17 cellular contexts compared by ENCODE assay signal in the genomic region with DNA sequence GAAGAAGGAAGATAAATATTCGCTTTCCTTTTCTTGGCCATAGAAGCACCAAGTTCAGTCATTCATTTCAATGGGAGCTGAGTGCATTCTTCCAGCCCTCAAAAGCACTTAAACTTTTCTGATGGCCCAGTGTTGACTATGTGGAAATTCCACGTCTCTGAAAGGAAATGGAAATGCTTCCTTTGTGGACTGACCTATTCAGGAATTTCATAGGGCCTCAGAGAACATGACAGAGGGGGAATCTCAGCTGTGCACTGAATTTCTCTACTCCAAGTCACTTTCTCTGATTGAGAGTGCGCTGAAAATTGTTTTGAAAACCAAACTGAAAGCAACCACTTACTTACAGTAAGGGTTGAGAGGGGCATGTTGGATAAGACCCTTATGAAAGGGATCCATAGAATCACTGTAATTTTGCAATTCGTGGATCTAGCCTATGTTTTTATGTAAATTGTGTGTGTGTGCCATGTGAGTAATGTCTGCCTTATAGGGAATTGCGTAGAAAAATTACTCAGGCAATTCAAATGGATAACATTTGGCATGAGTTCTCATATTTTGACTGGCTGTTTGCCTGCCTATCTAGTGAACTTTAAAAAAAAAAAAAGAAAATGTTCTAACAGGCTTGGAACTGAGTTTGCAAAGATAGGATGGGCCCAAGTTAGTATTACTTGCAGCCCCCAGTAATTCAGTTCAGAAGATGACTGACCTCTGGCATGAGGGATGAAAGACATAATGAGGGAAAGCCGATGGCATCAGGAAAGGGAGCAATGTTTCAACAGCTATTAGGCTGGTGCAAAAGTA.
DNase-seq lines count a peak whose midpoint lies in the region; ATAC-seq, FAIRE-seq and TF ChIP-seq lines count a peak whose summit lies in the region.
"Had no signal": no experiment of that assay in that cellular context is flagged by ENCODE, and none has a peak within 500 bp of the region (broad histone marks: within the 10 kb centered on the region; RNA-seq: fewer than 3 reads in every experiment).

No MANE protein-coding gene starts in this region.

- H3K27ac Mint-ChIP-seq in astrocyte (ENCODE audit: unreplicated experiment), result no peak overlapping the region
- no peak overlapping the region for H3K27ac Mint-ChIP-seq in endodermal cell
- H3K27ac Mint-ChIP-seq: CD14-positive monocyte; T-helper 1 cell treated with Interleukin-12 subunit alpha and Interleukin-12 subunit beta and Interleukin-4 antibody, amounts not matched to agents 30 μg/mL and 1 μg/mL, for 36 hours had no signal

- no peaks in the 10 kb centered on the region for H3K27me3 Mint-ChIP-seq in astrocyte (ENCODE audit: low read depth, unreplicated experiment)
- H3K27me3 Mint-ChIP-seq in endodermal cell (ENCODE audit: insufficient read depth), result no peaks in the 10 kb centered on the region

- dilution Hi-C loops in keratinocyte (cut with MboI; ENCODE audit: extremely low pct_ligation_motif_present, low sequenced_read_pairs), result no loop called here

- no peak for FAIRE-seq in astrocyte (lab: Jason Lieb, UNC)
- FAIRE-seq in keratinocyte (lab: Jason Lieb, UNC), result peak; percentile 56

- peak; percentile 67 for DNase-seq in astrocyte (ENCODE audit: low read depth)
- no peak for DNase-seq in endodermal cell
- DNase-seq in keratinocyte (ENCODE audit: low read depth, low spot score), result no peak
- no peak for DNase-seq in tibial artery
- no peak for DNase-seq in effector CD4-positive, alpha-beta T cell
- DNase-seq: activated CD4-positive, CD25-positive, alpha-beta regulatory T cell; activated CD8-positive, alpha-beta memory T cell treated with anti-CD3 and anti-CD28 coated beads, Interleukin-2, amount 50 U/mL, for 4 hours; DMS79 treated with DMSO at 0.1 percent for 48 hours; head of caudate nucleus; Kasumi-1; NCI-H146; NCI-H345 had no signal

- H4K20me1 ChIP-seq in astrocyte (ENCODE audit: insufficient read depth, low read length) (peaks cover 3% of the 10 kb centered on the region), keratinocyte (ENCODE audit: control insufficient read depth, extremely low read depth, insufficient read depth, low read length) (no peaks in the 10 kb centered on the region)

- no peak overlapping the region for H3K9ac ChIP-seq in astrocyte (ENCODE audit: low read length)
- H3K9ac ChIP-seq in endodermal cell (ENCODE audit: extremely low read depth, low read length, poor library complexity, severe bottlenecking), result no peak overlapping the region
- H3K9ac ChIP-seq in keratinocyte (ENCODE audit: control insufficient read depth, extremely low read depth, insufficient read depth, low read length), result no peak overlapping the region

- H3K36me3 Mint-ChIP-seq in astrocyte (ENCODE audit: low read depth, unreplicated experiment), result peaks cover 2% of the 10 kb centered on the region
- no peaks in the 10 kb centered on the region for H3K36me3 Mint-ChIP-seq in endodermal cell (ENCODE audit: low read depth)
- H3K36me3 Mint-ChIP-seq: CD14-positive monocyte had no signal

- H3K4me1 Mint-ChIP-seq in astrocyte (ENCODE audit: low read depth, unreplicated experiment) (peaks cover 10% of the 10 kb centered on the region), endodermal cell (peaks cover 11% of the 10 kb centered on the region)
- H3K4me1 Mint-ChIP-seq: CD14-positive monocyte had no signal

- no peak overlapping the region for H3K4me3 ChIP-seq in astrocyte (ENCODE audit: insufficient read depth, low read depth, low read length)
- no peak overlapping the region for H3K4me3 ChIP-seq in endodermal cell (ENCODE audit: low read length)
- H3K4me3 ChIP-seq in keratinocyte (ENCODE audit: control insufficient read depth in 2 of 3, extremely low read depth in 1 of 3, insufficient read depth in 2 of 3, low read depth in 1 of 3, low read length in 3 of 3), result no peak overlapping the region
- no peak overlapping the region for H3K4me3 ChIP-seq in tibial artery
- H3K4me3 ChIP-seq: breast epithelium had no signal

- no peak for ATAC-seq in GM18502 (IDR thresholded peaks at IDR 0.05; ENCODE audit: poor library complexity, unreplicated experiment)
- no peak for ATAC-seq in GM19467 (IDR thresholded peaks at IDR 0.05; ENCODE audit: unreplicated experiment)

- H3K79me2 ChIP-seq in astrocyte (ENCODE audit: insufficient read depth, low read length) (no peaks in the 10 kb centered on the region), keratinocyte (ENCODE audit: control insufficient read depth, insufficient read depth, low read length) (no peaks in the 10 kb centered on the region)

- H3K9me3 ChIP-seq in astrocyte (ENCODE audit: insufficient read depth, low read depth, low read length) (no peaks in the 10 kb centered on the region), endodermal cell (ENCODE audit: control insufficient read depth, low read length) (no peaks in the 10 kb centered on the region), keratinocyte (ENCODE audit: control insufficient read depth, low read depth, low read length) (no peaks in the 10 kb centered on the region), tibial artery (no peaks in the 10 kb centered on the region)
- H3K9me3 ChIP-seq: breast epithelium had no signal

- intact Hi-C loops in tibial artery (cut with DNase I; ENCODE audit: low total_unique reads), result no loop called here

- H3K9me3 Mint-ChIP-seq in astrocyte (ENCODE audit: unreplicated experiment) (no peaks in the 10 kb centered on the region), endodermal cell (no peaks in the 10 kb centered on the region)
- H3K9me3 Mint-ChIP-seq: T-helper 1 cell treated with Interleukin-12 subunit alpha and Interleukin-12 subunit beta and Interleukin-4 antibody, amounts not matched to agents 30 μg/mL and 1 μg/mL, for 36 hours had no signal

- 92 to 93% methylated on average over 4 to 6 of the region's 6 CpGs for WGBS in endodermal cell (ENCODE audit: insufficient coverage in 1 of 2, insufficient read length in 1 of 2), 2 experiments

- H3K4me3 Mint-ChIP-seq in astrocyte (ENCODE audit: unreplicated experiment), result no peak overlapping the region
- H3K4me3 Mint-ChIP-seq in endodermal cell, result no peak overlapping the region
- H3K4me3 Mint-ChIP-seq: CD14-positive monocyte; T-helper 1 cell treated with Interleukin-12 subunit alpha and Interleukin-12 subunit beta and Interleukin-4 antibody, amounts not matched to agents 30 μg/mL and 1 μg/mL, for 36 hours had no signal

- H2AFZ ChIP-seq in astrocyte (ENCODE audit: low read depth, low read length) (no peak overlapping the region), keratinocyte (ENCODE audit: control insufficient read depth, low read length) (no peak overlapping the region)

- H3K4me2 ChIP-seq in astrocyte (ENCODE audit: low read length) (peak overlapping the region; percentile 29), keratinocyte (ENCODE audit: control insufficient read depth, extremely low read depth, insufficient read depth, low read depth, low read length) (no peak overlapping the region)

- no peaks in the 10 kb centered on the region for H3K9me1 ChIP-seq in keratinocyte (ENCODE audit: control insufficient read depth, extremely low read depth, insufficient read depth, low read length)

- H3K27me3 ChIP-seq in astrocyte (ENCODE audit: insufficient read depth, low read length), result no peaks in the 10 kb centered on the region
- H3K27me3 ChIP-seq in endodermal cell (ENCODE audit: control insufficient read depth, insufficient read depth, low read length, poor library complexity, severe bottlenecking), result no peaks in the 10 kb centered on the region
- no peaks in the 10 kb centered on the region for H3K27me3 ChIP-seq in keratinocyte (ENCODE audit: control insufficient read depth, extremely low read depth, insufficient read depth, low read length)
- no peaks in the 10 kb centered on the region for H3K27me3 ChIP-seq in tibial artery
- H3K27me3 ChIP-seq: breast epithelium had no signal

- TF ChIP-seq CTCF in astrocyte (IDR thresholded peaks at IDR 0.05; ENCODE audit: insufficient read depth, low read depth, low read length) (no peak), endodermal cell (conservative IDR thresholded peaks at IDR 0.05) (no peak), keratinocyte (optimal IDR thresholded peaks at IDR 0.05 in 1 of 3, IDR thresholded peaks at IDR 0.05 in 1 of 3, conservative IDR thresholded peaks at IDR 0.05 in 1 of 3; ENCODE audit: extremely low read depth in 1 of 3, insufficient read depth in 2 of 3, low read length in 3 of 3) (no peak), tibial artery (IDR thresholded peaks at IDR 0.05) (no peak)

- no peaks in the 10 kb centered on the region for H3K36me3 ChIP-seq in astrocyte (ENCODE audit: insufficient read depth, low read length)
- H3K36me3 ChIP-seq in endodermal cell (ENCODE audit: control insufficient read depth, insufficient read depth, low read length), result no peaks in the 10 kb centered on the region
- peaks cover 0 to 1% of the 10 kb centered on the region in 2 experiments for H3K36me3 ChIP-seq in keratinocyte (ENCODE audit: control insufficient read depth in 2 of 2, extremely low read depth in 1 of 2, insufficient read depth in 2 of 2, low read length in 2 of 2)
- H3K36me3 ChIP-seq in tibial artery, result no peaks in the 10 kb centered on the region
- H3K36me3 ChIP-seq: breast epithelium had no signal

- peaks cover 3% of the 10 kb centered on the region for H3K4me1 ChIP-seq in astrocyte (ENCODE audit: insufficient read depth, low read length)
- H3K4me1 ChIP-seq in endodermal cell (ENCODE audit: control insufficient read depth, insufficient read depth, low read length), result no peaks in the 10 kb centered on the region
- H3K4me1 ChIP-seq in keratinocyte (ENCODE audit: control insufficient read depth, extremely low read depth, insufficient read depth, low read length), result no peaks in the 10 kb centered on the region
- peaks cover 0 to 39% (median 12%) of the 10 kb centered on the region in 4 donors for H3K4me1 ChIP-seq in tibial artery
- H3K4me1 ChIP-seq: breast epithelium had no signal

- H3K27ac ChIP-seq in astrocyte (ENCODE audit: low read depth, low read length) (no peak overlapping the region), endodermal cell (ENCODE audit: low read depth, low read length) (peak overlapping the region; percentile 0), keratinocyte (ENCODE audit: control insufficient read depth, insufficient read depth, low read length) (no peak overlapping the region), tibial artery (peak overlapping the region; percentile 4 to 10)
- H3K27ac ChIP-seq: breast epithelium had no signal

Comparison
In these comparisons a context has a peak if more than half of its experiments do, and no peak if none do; other contexts are left out.
1. H3K27ac ChIP-seq: peak in endodermal cell (single experiment) and tibial artery (2 of 2); none in astrocyte (single experiment) and keratinocyte (single experiment).